ENCODE assay signal across 16 cellular contexts in genomic region chr11:128470081-128470480, GRCh38.
A peak's percentile ranks its signal among the peaks of the same experiment; 100 is the strongest.
DNase-seq lines count a peak whose midpoint lies in the region; ATAC-seq and TF ChIP-seq lines count a peak whose summit lies in the region.
"Had no signal": no experiment of that assay in that cellular context is flagged by ENCODE, and none has a peak within 500 bp of the region (broad histone marks: within the 10 kb centered on the region; RNA-seq: fewer than 3 reads in every experiment).

No MANE protein-coding gene starts in this region.

- peak overlapping the region; percentile 99 for H3K27ac ChIP-seq in OCI-LY3 (ENCODE audit: low read length)
- peak overlapping the region; percentile 96 for H3K27ac ChIP-seq in osteoblast (ENCODE audit: low read depth, low read length)
- H3K27ac ChIP-seq in tibial artery = no peak overlapping the region
- no peak overlapping the region for H3K27ac ChIP-seq in right lobe of liver
- H3K27ac ChIP-seq: pancreas had no signal

- no peaks in the 10 kb centered on the region for H3K9me3 Mint-ChIP-seq in activated naive CD8-positive, alpha-beta T cell (ENCODE audit: low read depth)
- H3K9me3 Mint-ChIP-seq: endodermal cell had no signal

- H3K27me3 Mint-ChIP-seq in activated naive CD8-positive, alpha-beta T cell = no peaks in the 10 kb centered on the region

- H3K4me1 ChIP-seq in OCI-LY3 (ENCODE audit: low read length) (peaks cover 85% of the 10 kb centered on the region), osteoblast (ENCODE audit: insufficient read depth, low read length) (peaks cover 60% of the 10 kb centered on the region), tibial artery (peaks cover 0 to 73% (median 53%) of the 10 kb centered on the region in 4 donors), right lobe of liver (peaks cover 0 to 7% (median 0%) of the 10 kb centered on the region in 4 donors)

- H3K27me3 ChIP-seq in OCI-LY3 (ENCODE audit: low read depth, low read length) (no peaks in the 10 kb centered on the region), osteoblast (ENCODE audit: insufficient read depth, low read length) (no peaks in the 10 kb centered on the region), tibial artery (no peaks in the 10 kb centered on the region), right lobe of liver (no peaks in the 10 kb centered on the region)
- H3K27me3 ChIP-seq: heart left ventricle, pancreas had no signal

- H2AFZ ChIP-seq in OCI-LY3 (ENCODE audit: low read depth, low read length) (no peak overlapping the region), osteoblast (ENCODE audit: low read length) (no peak overlapping the region)

- H3K79me2 ChIP-seq in OCI-LY3 (ENCODE audit: low read length) (peaks cover 50% of the 10 kb centered on the region), osteoblast (ENCODE audit: insufficient read depth, low read length) (peaks cover 95% of the 10 kb centered on the region)

- TF ChIP-seq CTCF in GM10266 (IDR thresholded peaks at IDR 0.05; ENCODE audit: control insufficient read depth, insufficient read depth, low read depth, missing control alignments) (no peak), OCI-LY3 (IDR thresholded peaks at IDR 0.05; ENCODE audit: low read depth, low read length) (no peak), osteoblast (IDR thresholded peaks at IDR 0.05; ENCODE audit: extremely low read depth, low read depth, low read length) (no peak), tibial artery (IDR thresholded peaks at IDR 0.05) (no peak), right lobe of liver (IDR thresholded peaks at IDR 0.05) (no peak)

- H3K4me2 ChIP-seq in OCI-LY3 (ENCODE audit: low read length) = peak overlapping the region; percentile 91
- no peak overlapping the region for H3K4me2 ChIP-seq in osteoblast (ENCODE audit: insufficient read depth, low read length)

- TF ChIP-seq POLR2A in right lobe of liver (IDR thresholded peaks at IDR 0.05) = no peak

- peaks cover 33% of the 10 kb centered on the region for H3K36me3 ChIP-seq in OCI-LY3 (replicated peaks; ENCODE audit: low read depth, low read length)
- peaks cover 52% of the 10 kb centered on the region for H3K36me3 ChIP-seq in osteoblast (ENCODE audit: insufficient read depth, low read length)
- peaks cover 0 to 12% (median 9%) of the 10 kb centered on the region in 3 donors for H3K36me3 ChIP-seq in tibial artery
- H3K36me3 ChIP-seq in right lobe of liver = no peaks in the 10 kb centered on the region
- H3K36me3 ChIP-seq: pancreas had no signal

- H4K20me1 ChIP-seq in OCI-LY3 (ENCODE audit: insufficient read depth, low read length) (no peaks in the 10 kb centered on the region), osteoblast (ENCODE audit: insufficient read depth, low read length) (peaks cover 13% of the 10 kb centered on the region)

- peaks cover 37% of the 10 kb centered on the region for H3K36me3 Mint-ChIP-seq in activated naive CD8-positive, alpha-beta T cell

- H3K9me3 ChIP-seq in OCI-LY3 (ENCODE audit: insufficient read depth, low read length) (no peaks in the 10 kb centered on the region), osteoblast (ENCODE audit: low read depth, low read length) (no peaks in the 10 kb centered on the region), tibial artery (no peaks in the 10 kb centered on the region), right lobe of liver (no peaks in the 10 kb centered on the region)
- H3K9me3 ChIP-seq: heart left ventricle, pancreas had no signal

- intact Hi-C loops in tibial artery (cut with DNase I; ENCODE audit: low total_unique reads) = no loop called here
- intact Hi-C loops in right lobe of liver (cut with DNase I) = no loop called here

- H3K4me3 ChIP-seq in OCI-LY3 (ENCODE audit: low read length) = peak overlapping the region; percentile 54
- H3K4me3 ChIP-seq in osteoblast (ENCODE audit: insufficient read depth, low read length) = no peak overlapping the region
- no peak overlapping the region for H3K4me3 ChIP-seq in tibial artery
- no peak overlapping the region for H3K4me3 ChIP-seq in right lobe of liver
- H3K4me3 ChIP-seq: heart left ventricle, pancreas had no signal

- DNase-seq in GM10266 (ENCODE audit: extremely low spot score) (peak; percentile 30), osteoblast (ENCODE audit: insufficient read length, low spot score, missing footprints) (no peak), tibial artery (no peak), right lobe of liver (no peak)
- DNase-seq: activated CD4-positive, CD25-positive, alpha-beta regulatory T cell treated with anti-CD3 and anti-CD28 coated beads, Interleukin-2, amount 50 U/mL, for 72 hours; amygdala; endodermal cell; heart left ventricle; left ventricle myocardium superior; NCI-H1417; pancreas; SHP77 treated with DMSO at 0.1 percent for 48 hours had no signal

- ATAC-seq in right lobe of liver (no peak), HG03378 (IDR thresholded peaks at IDR 0.05; ENCODE audit: unreplicated experiment) (no peak), HG02763 (IDR thresholded peaks at IDR 0.05; ENCODE audit: unreplicated experiment) (no peak)
- ATAC-seq: heart left ventricle, left ventricle myocardium superior, pancreas had no signal

- peak overlapping the region; percentile 91 for H3K4me3 Mint-ChIP-seq in activated naive CD8-positive, alpha-beta T cell
- H3K4me3 Mint-ChIP-seq: endodermal cell had no signal

- peak overlapping the region; percentile 85 for H3K9ac ChIP-seq in OCI-LY3 (ENCODE audit: low read length)

- 49% methylated on average over 5 of the region's 5 CpGs for WGBS in right lobe of liver (ENCODE audit: insufficient coverage, low coverage, low lambda C conversion rate, missing lambda C conversion rate)

- H3K4me1 Mint-ChIP-seq in activated naive CD8-positive, alpha-beta T cell (ENCODE audit: low read depth) = peaks cover 100% of the 10 kb centered on the region

- H3K27ac Mint-ChIP-seq in activated naive CD8-positive, alpha-beta T cell = peak overlapping the region; percentile 100
- H3K27ac Mint-ChIP-seq: endodermal cell had no signal

Comparison
In these comparisons a context has a peak if more than half of its experiments do, and no peak if none do; other contexts are left out.
1. H3K27ac ChIP-seq: peak in OCI-LY3 (single experiment) and osteoblast (single experiment); none in tibial artery (0 of 2) and right lobe of liver (0 of 3).